Comparison of ENCODE assay signal across 8 cellular contexts in the genomic region with DNA sequence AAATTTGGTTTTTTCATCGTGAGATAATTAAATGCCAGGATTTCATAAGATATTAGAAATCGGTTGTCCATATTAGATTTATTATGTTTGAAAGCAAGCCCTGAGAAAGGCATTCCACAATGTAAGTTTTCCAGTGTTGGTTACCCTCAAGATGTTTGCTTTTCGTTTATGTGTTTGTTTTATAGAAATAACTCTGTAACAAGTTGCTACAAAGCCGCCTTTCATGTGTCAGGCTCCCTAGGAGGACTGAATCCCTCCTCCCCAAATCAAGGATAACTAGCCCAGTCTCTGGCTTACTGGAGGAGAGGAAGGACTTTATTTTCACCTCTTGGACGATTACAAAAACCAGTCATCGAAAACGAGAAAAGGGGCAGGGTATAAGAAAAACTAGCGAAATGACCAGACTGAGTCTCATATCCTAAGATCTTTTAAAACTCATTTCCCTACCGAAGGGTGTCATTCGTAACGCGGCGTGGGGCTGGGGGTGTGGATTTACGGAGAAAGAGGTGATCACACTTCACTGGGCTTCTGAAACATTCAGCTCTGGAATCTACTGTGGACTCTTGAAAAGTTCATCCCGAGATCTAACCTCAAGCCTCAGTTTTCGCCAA. TPM values are rescaled to one million over a fixed set of nuclear protein-coding genes. Genes with fewer than 3 reads are reported as not detected.
DNase-seq lines count a peak whose midpoint lies in the region; ATAC-seq and TF ChIP-seq lines count a peak whose summit lies in the region.

No MANE protein-coding gene starts in this region.

- DNase-seq in heart left ventricle (no peak), left ventricle myocardium superior (no peak), immature natural killer cell (no peak), sciatic nerve (ENCODE audit: low spot score) (no peak), NCI-H128 (lab: John Stamatoyannopoulos, UW; ENCODE audit: unreplicated experiment) (no peak)
- DNase-seq in activated naive CD4-positive, alpha-beta T cell treated with anti-CD3 and anti-CD28 coated beads for 36 hours = peak; percentile 71
- peak; percentile 42 to 51 for DNase-seq in stimulated activated CD4-positive, alpha-beta T cell treated with anti-CD3 and anti-CD28 coated beads, Interleukin-4, amount 100 ng/mL, for 48 hours (ENCODE audit: low read depth in 2 of 2)

- peaks cover 0 to 41% (median 29%) of the 10 kb centered on the region in 12 donors for H3K4me1 ChIP-seq in heart left ventricle

- H3K9me3 Mint-ChIP-seq in activated naive CD4-positive, alpha-beta T cell treated with anti-CD3 and anti-CD28 coated beads for 36 hours = no peaks in the 10 kb centered on the region
- H3K9me3 Mint-ChIP-seq in immature natural killer cell = no peaks in the 10 kb centered on the region

- H3K4me3 ChIP-seq in heart left ventricle = peak overlapping the region; percentile 66 to 98 (median 78)

- TF ChIP-seq CTCF in heart left ventricle (IDR thresholded peaks at IDR 0.05) = no peak

- no peak for TF ChIP-seq POLR2A in heart left ventricle (IDR thresholded peaks at IDR 0.05)

- peaks cover 9% of the 10 kb centered on the region for H3K36me3 Mint-ChIP-seq in activated naive CD4-positive, alpha-beta T cell treated with anti-CD3 and anti-CD28 coated beads for 36 hours (ENCODE audit: low read depth)
- peaks cover 0 to 4% (median 3%) of the 10 kb centered on the region in 3 donors for H3K36me3 Mint-ChIP-seq in immature natural killer cell

- no peaks in the 10 kb centered on the region for H3K27me3 Mint-ChIP-seq in activated naive CD4-positive, alpha-beta T cell treated with anti-CD3 and anti-CD28 coated beads for 36 hours (ENCODE audit: low read depth)
- H3K27me3 Mint-ChIP-seq in immature natural killer cell (ENCODE audit: low read depth in 3 of 3) = peaks cover 2 to 9% (median 4%) of the 10 kb centered on the region in 3 donors

- H3K27ac Mint-ChIP-seq in activated naive CD4-positive, alpha-beta T cell treated with anti-CD3 and anti-CD28 coated beads for 36 hours = peak overlapping the region; percentile 95
- peak overlapping the region; percentile 86 to 98 (median 94) for H3K27ac Mint-ChIP-seq in immature natural killer cell

- peak overlapping the region; percentile 98 for H3K4me3 Mint-ChIP-seq in activated naive CD4-positive, alpha-beta T cell treated with anti-CD3 and anti-CD28 coated beads for 36 hours
- peak overlapping the region; percentile 96 to 99 (median 99) for H3K4me3 Mint-ChIP-seq in immature natural killer cell

- intact Hi-C loops in heart left ventricle (cut with DNase I) (loop anchor here in 4 of 10 donors (5.0 to 10.0 kb wide), 3 partner anchors 48 to 132 kb away; partner anchors contain the start of genes SANBR (in 4 of the 4) and REL (in 1 of the 4)), left ventricle myocardium superior (cut with micrococcal nuclease) (no loop called here), sciatic nerve (cut with DNase I) (no loop called here)
- intact Hi-C loops in activated naive CD4-positive, alpha-beta T cell treated with anti-CD3 and anti-CD28 coated beads for 36 hours (cut with micrococcal nuclease) = loop anchor here (1.0 to 10.0 kb wide), 15 partner anchors 40 to 836 kb away; partner anchors contain the start of genes BCL11A, FAM161A, PAPOLG and REL

- no peaks in the 10 kb centered on the region for H3K27me3 ChIP-seq in heart left ventricle

- H3K4me1 Mint-ChIP-seq in activated naive CD4-positive, alpha-beta T cell treated with anti-CD3 and anti-CD28 coated beads for 36 hours (ENCODE audit: low read depth) = peaks cover 43% of the 10 kb centered on the region
- peaks cover 39 to 56% of the 10 kb centered on the region in 2 donors for H3K4me1 Mint-ChIP-seq in immature natural killer cell

- CTCF ChIA-PET in activated naive CD4-positive, alpha-beta T cell treated with anti-CD3 and anti-CD28 coated beads for 36 hours (lab: Charles Lee) = interaction anchor here (1.6 to 2.2 kb wide), 2 partner anchors 17 to 134 kb away, joined by 3 to 7 read pairs; no protein-coding TSS in a partner anchor

- 2 to 3% (median 3%) methylated on average over 16 of the region's 16 CpGs for WGBS in heart left ventricle, 4 donors

- H3K27ac ChIP-seq in heart left ventricle = peak overlapping the region; percentile 38 to 96 (median 89)

- peaks cover 0 to 6% (median 0%) of the 10 kb centered on the region in 9 donors for H3K36me3 ChIP-seq in heart left ventricle

- no peak for ATAC-seq in heart left ventricle
- no peak for ATAC-seq in left ventricle myocardium superior
- peak; percentile 18 for ATAC-seq in HG03159 (IDR thresholded peaks at IDR 0.05; ENCODE audit: unreplicated experiment)
- ATAC-seq in sciatic nerve = no peak

- no peaks in the 10 kb centered on the region for H3K9me3 ChIP-seq in heart left ventricle

RNA-seq across cellular contexts. Expression of gene PEX13, which starts 1.0 kb away (rescaled TPM):
- total RNA-seq in heart left ventricle = 10 to 100 TPM; 17.8 to 27.6 (median 24.3) TPM
- polyA plus RNA-seq in heart left ventricle = 10 to 100 TPM; 11.7 to 20.3 TPM
- total RNA-seq in left ventricle myocardium superior = 25.7 TPM
- 10 to 100 TPM; 16.0 to 17.1 TPM for total RNA-seq in activated naive CD4-positive, alpha-beta T cell treated with anti-CD3 and anti-CD28 coated beads for 36 hours
- polyA plus RNA-seq in immature natural killer cell = 10 to 100 TPM in 1 of 3 donors, 1 to 10 TPM in 2; 9.1 to 16.3 (median 9.7) TPM
- total RNA-seq in sciatic nerve = 22.6 TPM

RNA-seq across cellular contexts. Expression of gene PUS10, which starts 1.6 kb away (rescaled TPM):
- 1 to 10 TPM; 2.5 to 6.5 (median 4.9) TPM for total RNA-seq in heart left ventricle
- 1 to 10 TPM; 1.9 to 2.1 TPM for polyA plus RNA-seq in heart left ventricle
- 5.5 TPM for total RNA-seq in left ventricle myocardium superior
- 1 to 10 TPM; 6.0 to 6.5 TPM for total RNA-seq in activated naive CD4-positive, alpha-beta T cell treated with anti-CD3 and anti-CD28 coated beads for 36 hours
- polyA plus RNA-seq in immature natural killer cell = 10 to 100 TPM in 1 of 3 donors, 1 to 10 TPM in 2; 3.8 to 12.6 (median 8.5) TPM
- 8.2 TPM for total RNA-seq in sciatic nerve

RNA-seq across cellular contexts. Expression of gene SANBR, which starts 49.2 kb away (rescaled TPM):
- total RNA-seq in heart left ventricle = 10 to 100 TPM in 1 of 9 donors, 1 to 10 TPM in 8; 3.6 to 10.7 (median 6.6) TPM
- 1 to 10 TPM; 4.8 to 7.0 TPM for polyA plus RNA-seq in heart left ventricle
- total RNA-seq in left ventricle myocardium superior = 6.4 TPM
- 1 to 10 TPM; 1.9 to 2.1 TPM for total RNA-seq in activated naive CD4-positive, alpha-beta T cell treated with anti-CD3 and anti-CD28 coated beads for 36 hours
- 1 to 10 TPM; 1.3 to 2.3 (median 1.4) TPM for polyA plus RNA-seq in immature natural killer cell
- total RNA-seq in sciatic nerve = 19.7 TPM

Comparison
In these comparisons a context has a peak if more than half of its experiments do, and no peak if none do; other contexts are left out.
1. DNase-seq: peak in activated naive CD4-positive, alpha-beta T cell treated with anti-CD3 and anti-CD28 coated beads for 36 hours (single experiment) and stimulated activated CD4-positive, alpha-beta T cell treated with anti-CD3 and anti-CD28 coated beads, Interleukin-4, amount 100 ng/mL, for 48 hours (2 of 2); none in heart left ventricle (0 of 5), left ventricle myocardium superior (single experiment), immature natural killer cell (0 of 3), sciatic nerve (single experiment) and NCI-H128 (single experiment).